Comparison of ENCODE assay signal across 17 cellular contexts in genomic region chr15:66594836-66595235, GRCh38. TPM values are rescaled to one million over a fixed set of nuclear protein-coding genes. Genes with fewer than 3 reads are reported as not detected.
DNase-seq lines count a peak whose midpoint lies in the region; ATAC-seq and TF ChIP-seq lines count a peak whose summit lies in the region.
"Had no signal": no experiment of that assay in that cellular context is flagged by ENCODE, and none has a peak within 500 bp of the region (broad histone marks: within the 10 kb centered on the region; RNA-seq: fewer than 3 reads in every experiment).

No MANE protein-coding gene starts in this region.

- H3K9me3 ChIP-seq in SK-N-SH (no peaks in the 10 kb centered on the region), neural progenitor cell (ENCODE audit: low read depth) (no peaks in the 10 kb centered on the region)
- H3K9me3 ChIP-seq: A549, BLaER1 had no signal

- no peak overlapping the region for H3K27ac Mint-ChIP-seq in neural progenitor cell
- H3K27ac Mint-ChIP-seq in stimulated activated naive B cell treated with anti-CD40 and anti-IgM and Interleukin-4, amounts not matched to agents 10 μg/mL and 1 μg/mL and 100 μg/mL, for 72 hours, result no peak overlapping the region
- H3K27ac Mint-ChIP-seq: CD4-positive, alpha-beta memory T cell; H9 had no signal

- H3K27me3 Mint-ChIP-seq in neural progenitor cell (ENCODE audit: insufficient read depth, low read depth), result peaks cover 6% of the 10 kb centered on the region
- H3K27me3 Mint-ChIP-seq in stimulated activated naive B cell treated with anti-CD40 and anti-IgM and Interleukin-4, amounts not matched to agents 10 μg/mL and 1 μg/mL and 100 μg/mL, for 72 hours, result peaks cover 1 to 15% of the 10 kb centered on the region in 2 donors

- H3K4me1 ChIP-seq in SK-N-SH (ENCODE audit: control insufficient read depth in 1 of 2, insufficient read depth in 2 of 2, low read depth in 1 of 2, low read length in 1 of 2) (peaks cover 0 to 16% of the 10 kb centered on the region in 2 experiments; a peak in 2 of 4 replicates), neural progenitor cell (no peaks in the 10 kb centered on the region)

- TF ChIP-seq EP300 in SK-N-SH (IDR thresholded peaks at IDR 0.05; ENCODE audit: borderline replicate concordance in 1 of 2, low read depth in 1 of 2, low read length in 1 of 2), result peak in 1 of 2 experiments; percentile 44; a peak in 1 of 4 replicates

- H3K4me2 ChIP-seq in SK-N-SH (no peak overlapping the region), neural progenitor cell (no peak overlapping the region)
- H3K4me2 ChIP-seq: A549, BLaER1 had no signal

- ATAC-seq in SK-N-SH treated with all-trans-retinoic acid at 6 μM for 48 hours, result no peak
- no peak for ATAC-seq in stimulated activated naive B cell treated with anti-CD40 and anti-IgM and Interleukin-4, amounts not matched to agents 10 μg/mL and 1 μg/mL and 100 μg/mL, for 72 hours (replicated peaks)

- H3K36me3 Mint-ChIP-seq in neural progenitor cell, result no peaks in the 10 kb centered on the region
- H3K36me3 Mint-ChIP-seq in stimulated activated naive B cell treated with anti-CD40 and anti-IgM and Interleukin-4, amounts not matched to agents 10 μg/mL and 1 μg/mL and 100 μg/mL, for 72 hours, result no peaks in the 10 kb centered on the region
- H3K36me3 Mint-ChIP-seq: CD14-positive monocyte; CD4-positive, alpha-beta memory T cell had no signal

- TF ChIP-seq CTCF in SK-N-SH (IDR thresholded peaks at IDR 0.05) (no peak), neural progenitor cell (IDR thresholded peaks at IDR 0.05) (no peak)

- H3K9me3 Mint-ChIP-seq in neural progenitor cell, result no peaks in the 10 kb centered on the region
- no peaks in the 10 kb centered on the region for H3K9me3 Mint-ChIP-seq in stimulated activated naive B cell treated with anti-CD40 and anti-IgM and Interleukin-4, amounts not matched to agents 10 μg/mL and 1 μg/mL and 100 μg/mL, for 72 hours
- H3K9me3 Mint-ChIP-seq: CD14-positive monocyte; CD4-positive, alpha-beta memory T cell; H9 had no signal

- no peak overlapping the region for H3K4me3 Mint-ChIP-seq in neural progenitor cell
- H3K4me3 Mint-ChIP-seq in stimulated activated naive B cell treated with anti-CD40 and anti-IgM and Interleukin-4, amounts not matched to agents 10 μg/mL and 1 μg/mL and 100 μg/mL, for 72 hours, result no peak overlapping the region
- H3K4me3 Mint-ChIP-seq: CD14-positive monocyte; CD4-positive, alpha-beta memory T cell; H9 had no signal

- H2AFZ ChIP-seq in SK-N-SH (ENCODE audit: low read depth) (no peak overlapping the region), neural progenitor cell (replicated peaks) (peak overlapping the region; percentile 34)

- DNase-seq in SK-N-SH (peak; percentile 51), islet precursor cell (peak; percentile 31), neural progenitor cell (ENCODE audit: low spot score) (no peak), kidney tubule cell (ENCODE audit: low spot score) (no peak)
- no peak for DNase-seq in stimulated activated naive B cell treated with anti-CD40 and anti-IgM and Interleukin-4, amounts not matched to agents 10 μg/mL and 1 μg/mL and 100 μg/mL, for 72 hours
- DNase-seq in effector CD4-positive, alpha-beta T cell, result no peak
- DNase-seq: AML-193; CD4-positive, alpha-beta memory T cell; DMS79 treated with DMSO at 0.1 percent for 48 hours; GF-D8; GOT3; H9 had no signal

- H3K27me3 ChIP-seq in SK-N-SH (ENCODE audit: insufficient read depth) (no peaks in the 10 kb centered on the region), neural progenitor cell (no peaks in the 10 kb centered on the region)
- H3K27me3 ChIP-seq: BLaER1 had no signal

- H3K79me2 ChIP-seq in SK-N-SH (ENCODE audit: insufficient read depth), result no peaks in the 10 kb centered on the region
- no peaks in the 10 kb centered on the region for H3K79me2 ChIP-seq in neural progenitor cell (ENCODE audit: low read depth)

- 55% methylated on average over 5 of the region's 5 CpGs for WGBS in SK-N-SH (ENCODE audit: low lambda C conversion rate)

- H3K4me3 ChIP-seq in SK-N-SH (ENCODE audit: low read depth in 2 of 2, low read length in 1 of 2) (no peak overlapping the region), neural progenitor cell (no peak overlapping the region)
- H3K4me3 ChIP-seq: A549, BLaER1 had no signal

- POLR2A ChIA-PET in SK-N-SH (lab: Yijun Ruan, JAX), result no interaction called here

- no peak for TF ChIP-seq RAD21 in SK-N-SH (IDR thresholded peaks at IDR 0.05; ENCODE audit: low read length)

- CTCF ChIA-PET in SK-N-SH (lab: Yijun Ruan, JAX), result interaction anchor here (0.5 to 2.7 kb wide), 4 partner anchors 10 to 269 kb away, joined by 3 to 7 read pairs (median 6); no protein-coding TSS in a partner anchor

- H4K20me1 ChIP-seq in SK-N-SH (ENCODE audit: insufficient read depth) (no peaks in the 10 kb centered on the region), neural progenitor cell (ENCODE audit: low read depth) (no peaks in the 10 kb centered on the region)
- H4K20me1 ChIP-seq: BLaER1 had no signal

- peaks cover 12% of the 10 kb centered on the region for H3F3A ChIP-seq in SK-N-SH (replicated peaks; ENCODE audit: insufficient read depth)
- H3F3A ChIP-seq in neural progenitor cell (ENCODE audit: low read depth), result no peaks in the 10 kb centered on the region

- peaks cover 8% of the 10 kb centered on the region for H3K4me1 Mint-ChIP-seq in neural progenitor cell
- no peaks in the 10 kb centered on the region for H3K4me1 Mint-ChIP-seq in stimulated activated naive B cell treated with anti-CD40 and anti-IgM and Interleukin-4, amounts not matched to agents 10 μg/mL and 1 μg/mL and 100 μg/mL, for 72 hours

- H3K9me2 ChIP-seq in SK-N-SH, result no peaks in the 10 kb centered on the region

- H3K27ac ChIP-seq in SK-N-SH (ENCODE audit: low read depth in 2 of 2, low read length in 1 of 2) (peak overlapping the region in 1 of 2 experiments; percentile 19; a peak in 1 of 4 replicates), neural progenitor cell (no peak overlapping the region)
- H3K27ac ChIP-seq: 22Rv1, A549, BLaER1 had no signal

- H3K9ac ChIP-seq in SK-N-SH (no peak overlapping the region), neural progenitor cell (no peak overlapping the region)
- H3K9ac ChIP-seq: BLaER1 had no signal

- no peaks in the 10 kb centered on the region for H3K36me3 ChIP-seq in SK-N-SH (replicated peaks in 1 of 2; ENCODE audit: control insufficient read depth in 1 of 2, insufficient read depth in 2 of 2, low read length in 1 of 2)
- H3K36me3 ChIP-seq in neural progenitor cell, result no peaks in the 10 kb centered on the region
- H3K36me3 ChIP-seq: BLaER1 had no signal

TF ChIP-seq in SK-N-SH, 30 proteins besides CTCF, POLR2A, EP300 and RAD21:
- no peak for TF ChIP-seq TAF1 (IDR thresholded peaks at IDR 0.05; ENCODE audit: borderline replicate concordance, low read depth, low read length)
- TF ChIP-seq RCOR1 (IDR thresholded peaks at IDR 0.05; ENCODE audit: low read length), result peak; percentile 60; the same call in 1 of the 2 replicates

TF ChIP-seq in SK-N-SH treated with all-trans-retinoic acid at 6 μM for 48 hours, 23 proteins besides CTCF, POLR2A, EP300 and RAD21:
- TF ChIP-seq CREB5 (CRISPR knock-in tag; IDR thresholded peaks at IDR 0.05; ENCODE audit: low read depth), result no peak
- TF ChIP-seq TOX (CRISPR knock-in tag; IDR thresholded peaks at IDR 0.05; ENCODE audit: borderline replicate concordance), result no peak
- no peak for TF ChIP-seq ZFP30 (CRISPR knock-in tag; IDR thresholded peaks at IDR 0.05)
- TF ChIP-seq, protein P1, sequence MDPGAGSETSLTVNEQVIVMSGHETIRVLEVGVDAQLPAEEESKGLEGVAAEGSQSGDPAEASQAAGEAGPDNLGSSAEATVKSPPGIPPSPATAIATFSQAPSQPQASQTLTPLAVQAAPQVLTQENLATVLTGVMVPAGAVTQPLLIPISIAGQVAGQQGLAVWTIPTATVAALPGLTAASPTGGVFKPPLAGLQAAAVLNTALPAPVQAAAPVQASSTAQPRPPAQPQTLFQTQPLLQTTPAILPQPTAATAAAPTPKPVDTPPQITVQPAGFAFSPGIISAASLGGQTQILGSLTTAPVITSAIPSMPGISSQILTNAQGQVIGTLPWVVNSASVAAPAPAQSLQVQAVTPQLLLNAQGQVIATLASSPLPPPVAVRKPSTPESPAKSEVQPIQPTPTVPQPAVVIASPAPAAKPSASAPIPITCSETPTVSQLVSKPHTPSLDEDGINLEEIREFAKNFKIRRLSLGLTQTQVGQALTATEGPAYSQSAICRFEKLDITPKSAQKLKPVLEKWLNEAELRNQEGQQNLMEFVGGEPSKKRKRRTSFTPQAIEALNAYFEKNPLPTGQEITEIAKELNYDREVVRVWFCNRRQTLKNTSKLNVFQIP (CRISPR knock-in tag; IDR thresholded peaks at IDR 0.05; ENCODE audit: borderline replicate concordance, low read depth), result no peak
- no peak for TF ChIP-seq TCF4 (CRISPR knock-in tag; IDR thresholded peaks at IDR 0.05; ENCODE audit: borderline replicate concordance)
- no peak for TF ChIP-seq PPARA (CRISPR knock-in tag; IDR thresholded peaks at IDR 0.05; ENCODE audit: borderline replicate concordance)
- no peak for TF ChIP-seq RARB (CRISPR knock-in tag; IDR thresholded peaks at IDR 0.05)
- no peak for TF ChIP-seq OSR1 (CRISPR knock-in tag; IDR thresholded peaks at IDR 0.05)
- no peak for TF ChIP-seq ISL1 (CRISPR knock-in tag; IDR thresholded peaks at IDR 0.05)
- no peak for TF ChIP-seq ARNTL (CRISPR knock-in tag; IDR thresholded peaks at IDR 0.05; ENCODE audit: borderline replicate concordance, low read depth)

RNA-seq across cellular contexts. Expression of gene LCTL, which starts 29.0 kb away (rescaled TPM):
- polyA plus RNA-seq in SK-N-SH (2012; rRNA removed), result 1.9 and 2.4 TPM in 2 replicates
- 1.2 and 1.8 TPM in 2 replicates for polyA plus RNA-seq in SK-N-SH (2012; cell fraction: cytosol; rRNA removed)
- 2.7 and 2.8 TPM in 2 replicates for polyA plus RNA-seq in SK-N-SH (2012; cell fraction: nucleus; rRNA removed)
- total RNA-seq in neural progenitor cell (ENCODE audit: low replicate concordance), result 17.2 and 19.2 TPM in 2 replicates
- total RNA-seq: CD4-positive, alpha-beta memory T cell had no signal
- polyA plus RNA-seq: A549; CD14-positive monocyte; CD4-positive, alpha-beta memory T cell had no signal

Comparison
In these comparisons a context has a peak if more than half of its experiments do, and no peak if none do; other contexts are left out.
1. DNase-seq: peak in SK-N-SH (single experiment) and islet precursor cell (single experiment); none in neural progenitor cell (single experiment), stimulated activated naive B cell treated with anti-CD40 and anti-IgM and Interleukin-4, amounts not matched to agents 10 μg/mL and 1 μg/mL and 100 μg/mL, for 72 hours (single experiment), kidney tubule cell (single experiment) and effector CD4-positive, alpha-beta T cell (single experiment).